In genomic region chr5:90615355-90615754, GRCh38 we compare ENCODE assay signal across 35 cellular contexts. TPM values are rescaled to one million over a fixed set of nuclear protein-coding genes. Genes with fewer than 3 reads are reported as not detected.
"Had no signal": no experiment of that assay in that cellular context is flagged by ENCODE, and none has a peak within 500 bp of the region (broad histone marks: within the 10 kb centered on the region; RNA-seq: fewer than 3 reads in every experiment).

No MANE protein-coding gene starts in this region.

- DNase-seq: Karpas-422, Kasumi-1, MG63, MM.1S, MV-4-11, NCI-H1048, NCI-H1092, NCI-H1092 treated with DMSO at 0.1 percent for 48 hours, NCI-H1105, NCI-H1105 treated with DMSO at 0.1 percent for 48 hours, NCI-H1417, NCI-H1417 treated with DMSO at 0.1 percent for 48 hours, NCI-H1436, NCI-H1436 treated with DMSO at 0.1 percent for 48 hours, NCI-H146, NCI-H1694, NCI-H1694 treated with DMSO at 0.1 percent for 48 hours, NCI-H187, NCI-H187 treated with DMSO at 0.1 percent for 48 hours, NCI-H1930, NCI-H2029, NCI-H2029 treated with DMSO at 0.1 percent for 48 hours, NCI-H2081, NCI-H2081 treated with DMSO at 0.1 percent for 48 hours, NCI-H2107, NCI-H2171, NCI-H2171 treated with DMSO at 0.1 percent for 48 hours, NCI-H2227 treated with DMSO at 0.1 percent for 48 hours, NCI-H226, NCI-H345, NCI-H446, NCI-H446 treated with DMSO at 0.1 percent for 48 hours, NCI-H510A had no signal

- H3K9ac ChIP-seq: KMS-11 had no signal

- H3K27ac ChIP-seq: KMS-11 had no signal

- H3K36me3 ChIP-seq: MG63 had no signal

- H3K4me3 ChIP-seq: MG63 had no signal

- H3K9me3 ChIP-seq: MG63 had no signal

- H3K4me2 ChIP-seq: KMS-11 had no signal

RNA-seq across cellular contexts. Expression of gene ADGRV1, which starts 56.8 kb away (rescaled TPM):
- total RNA-seq: MCF 10A had no signal
